In the genomic region with DNA sequence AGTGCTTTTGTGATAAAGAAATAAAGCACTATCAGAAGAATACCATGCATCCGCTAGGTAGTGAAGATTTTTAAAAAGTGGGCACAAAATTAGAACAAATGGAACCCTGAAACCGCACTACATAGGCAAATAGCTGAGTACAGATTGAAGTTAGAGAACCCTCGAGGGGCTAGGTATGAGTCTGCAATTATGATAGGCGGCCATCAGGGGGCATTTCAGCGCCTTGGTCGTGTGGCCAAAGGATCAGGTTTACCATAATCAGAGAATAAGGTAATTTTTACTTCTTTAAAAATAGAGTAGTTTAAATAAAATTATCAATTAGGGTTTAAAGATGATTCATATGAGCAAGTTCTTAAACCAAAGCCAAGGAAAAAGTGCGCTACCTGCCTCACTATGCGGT, we compare ENCODE assay signal across 10 cellular contexts.
DNase-seq lines count a peak whose midpoint lies in the region; ATAC-seq and TF ChIP-seq lines count a peak whose summit lies in the region.
"Had no signal": no experiment of that assay in that cellular context is flagged by ENCODE, and none has a peak within 500 bp of the region (broad histone marks: within the 10 kb centered on the region; RNA-seq: fewer than 3 reads in every experiment).

No MANE protein-coding gene starts in this region.

- H3K27ac Mint-ChIP-seq in T-helper 2 cell treated with Interferon-gamma antibody and Interleukin-4, amounts not matched to agents 5 μg/mL and 100 μg/mL, for 36 hours: no peak overlapping the region

- TF ChIP-seq CTCF in OCI-LY7 (conservative IDR thresholded peaks at IDR 0.05; ENCODE audit: low read length) (peak; percentile 76), epithelial cell of proximal tubule (conservative IDR thresholded peaks at IDR 0.05; ENCODE audit: low read depth, low read length) (peak; percentile 69)

- no peak overlapping the region for H3K4me3 Mint-ChIP-seq in T-helper 2 cell treated with Interferon-gamma antibody and Interleukin-4, amounts not matched to agents 5 μg/mL and 100 μg/mL, for 36 hours
- H3K4me3 Mint-ChIP-seq: naive B cell had no signal

- POLR2A ChIA-PET in OCI-LY7 (lab: Charles Lee): interaction anchor here (1.1 to 1.6 kb wide), 2 partner anchors 11 to 12 kb away, joined by 5 to 9 read pairs; no protein-coding TSS in a partner anchor

- peak; percentile 16 for DNase-seq in activated CD8-positive, alpha-beta memory T cell treated with anti-CD3 and anti-CD28 coated beads, Interleukin-2, amount 50 U/mL, for 4 hours
- no peak for DNase-seq in activated CD8-positive, alpha-beta memory T cell treated with anti-CD3 and anti-CD28 coated beads for 24 hours
- DNase-seq in OCI-LY7 (ENCODE audit: low spot score) (peak; percentile 2), epithelial cell of proximal tubule (ENCODE audit: low read depth) (no peak), dedifferentiated amniotic fluid mesenchymal stem cell (ENCODE audit: extremely low spot score) (no peak)
- peak; percentile 43 for DNase-seq in stimulated activated CD8-positive, alpha-beta memory T cell treated with anti-CD3 and anti-CD28 coated beads, Interleukin-4, amount 100 ng/mL, for 48 hours
- no peak for DNase-seq in T-helper 2 cell treated with Interferon-gamma antibody and Interleukin-4, amounts not matched to agents 5 μg/mL and 100 μg/mL, for 36 hours (ENCODE audit: low spot score)
- DNase-seq: activated CD4-positive, CD25-positive, alpha-beta regulatory T cell treated with anti-CD3 and anti-CD28 coated beads, Interleukin-2, amount 50 U/mL, for 72 hours; naive B cell had no signal

- H3K4me3 ChIP-seq in OCI-LY7 (ENCODE audit: low read depth, low read length, poor library complexity, severe bottlenecking) (no peak overlapping the region), epithelial cell of proximal tubule (ENCODE audit: low read depth, low read length) (no peak overlapping the region)

- H2AFZ ChIP-seq in OCI-LY7 (ENCODE audit: low read length): no peak overlapping the region

- BruUV-seq in OCI-LY7 (replicated peaks; lab: Mats Ljungman, UMichigan): no TSS peak

- H3K79me2 ChIP-seq in OCI-LY7 (ENCODE audit: insufficient read depth, low read depth, low read length): no peaks in the 10 kb centered on the region

- H3K4me1 ChIP-seq in OCI-LY7 (ENCODE audit: insufficient read depth, low read length, poor library complexity, severe bottlenecking): no peaks in the 10 kb centered on the region

- no peak overlapping the region for H3K4me2 ChIP-seq in OCI-LY7 (ENCODE audit: low read length)

- no peaks in the 10 kb centered on the region for H4K20me1 ChIP-seq in OCI-LY7 (ENCODE audit: insufficient read depth, low read length)

- no peaks in the 10 kb centered on the region for H3K4me1 Mint-ChIP-seq in T-helper 2 cell treated with Interferon-gamma antibody and Interleukin-4, amounts not matched to agents 5 μg/mL and 100 μg/mL, for 36 hours (ENCODE audit: low read depth)
- H3K4me1 Mint-ChIP-seq: naive B cell had no signal

- H3K9me3 ChIP-seq in OCI-LY7 (ENCODE audit: low read length): no peaks in the 10 kb centered on the region

- no peaks in the 10 kb centered on the region for H3K9me3 Mint-ChIP-seq in T-helper 2 cell treated with Interferon-gamma antibody and Interleukin-4, amounts not matched to agents 5 μg/mL and 100 μg/mL, for 36 hours

- CTCF ChIA-PET in OCI-LY7 (lab: Charles Lee; ENCODE audit: unreplicated experiment): no interaction called here

- no peak overlapping the region for H3K27ac ChIP-seq in OCI-LY7 (ENCODE audit: low read depth, low read length, poor library complexity, severe bottlenecking)

- no peaks in the 10 kb centered on the region for H3K36me3 ChIP-seq in OCI-LY7 (ENCODE audit: insufficient read depth, low read length)

- intact Hi-C loops in OCI-LY7 (cut with micrococcal nuclease; ENCODE audit: unreplicated experiment): no loop called here

- ATAC-seq in GM18511 (IDR thresholded peaks at IDR 0.05; ENCODE audit: unreplicated experiment): no peak

- no peaks in the 10 kb centered on the region for H3K9me2 ChIP-seq in OCI-LY7 (ENCODE audit: insufficient read depth, low read length)

- no peaks in the 10 kb centered on the region for H3K36me3 Mint-ChIP-seq in T-helper 2 cell treated with Interferon-gamma antibody and Interleukin-4, amounts not matched to agents 5 μg/mL and 100 μg/mL, for 36 hours (ENCODE audit: low read depth)
- H3K36me3 Mint-ChIP-seq: naive B cell had no signal

- H3K27me3 Mint-ChIP-seq in T-helper 2 cell treated with Interferon-gamma antibody and Interleukin-4, amounts not matched to agents 5 μg/mL and 100 μg/mL, for 36 hours (ENCODE audit: low read depth): peaks cover 4% of the 10 kb centered on the region
- H3K27me3 Mint-ChIP-seq: naive B cell had no signal

Comparison
In these comparisons a context has a peak if more than half of its experiments do, and no peak if none do; other contexts are left out.
1. DNase-seq: peak in activated CD8-positive, alpha-beta memory T cell treated with anti-CD3 and anti-CD28 coated beads, Interleukin-2, amount 50 U/mL, for 4 hours (single experiment), OCI-LY7 (single experiment) and stimulated activated CD8-positive, alpha-beta memory T cell treated with anti-CD3 and anti-CD28 coated beads, Interleukin-4, amount 100 ng/mL, for 48 hours (single experiment); none in activated CD8-positive, alpha-beta memory T cell treated with anti-CD3 and anti-CD28 coated beads for 24 hours (single experiment), epithelial cell of proximal tubule (single experiment), T-helper 2 cell treated with Interferon-gamma antibody and Interleukin-4, amounts not matched to agents 5 μg/mL and 100 μg/mL, for 36 hours (single experiment) and dedifferentiated amniotic fluid mesenchymal stem cell (single experiment).